26 cellular contexts compared by ENCODE assay signal in the genomic region with DNA sequence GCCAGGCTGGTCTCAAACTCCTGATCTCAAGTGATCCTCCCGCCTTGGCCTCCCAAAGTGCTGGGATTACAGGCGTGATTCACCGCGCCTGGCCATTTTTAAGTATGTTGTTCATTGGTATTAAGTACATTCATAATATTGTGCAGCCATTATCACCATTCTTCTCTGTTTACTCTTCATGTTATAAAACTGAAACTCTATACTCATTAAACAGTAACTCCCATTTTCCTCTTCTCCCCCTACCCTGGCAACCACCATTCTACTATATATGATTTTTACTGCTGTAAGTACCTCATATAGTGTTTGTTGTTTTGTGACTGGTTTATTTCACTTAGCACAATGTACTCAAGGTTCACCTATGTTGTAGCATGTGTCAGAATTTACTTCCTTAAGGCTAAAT.
"Had no signal": no experiment of that assay in that cellular context is flagged by ENCODE, and none has a peak within 500 bp of the region (broad histone marks: within the 10 kb centered on the region; RNA-seq: fewer than 3 reads in every experiment).

No MANE protein-coding gene starts in this region.

- H3K27me3 ChIP-seq: ascending aorta, cardiac muscle cell, gastrocnemius medialis, ovary, right lobe of liver, uterus had no signal

- DNase-seq: activated CD4-positive, alpha-beta T cell treated with anti-CD3 and anti-CD28 coated beads for 4 hours; activated CD4-positive, alpha-beta T cell treated with anti-CD3 and anti-CD28 coated beads, Interleukin-2, amount 50 U/mL, for 4 hours; activated effector memory CD4-positive, alpha-beta T cell treated with Interleukin-2 at 50 U/mL for 16 hours; activated naive CD4-positive, alpha-beta T cell treated with Interleukin-2 at 50 U/mL for 16 hours; activated naive CD8-positive, alpha-beta T cell treated with anti-CD3 and anti-CD28 coated beads, Interleukin-2, amount 10 ng/mL, durations not matched to agents 7 days and 5 days; cortex of kidney; effector memory CD8-positive, alpha-beta T cell; erythroblast; gastrocnemius medialis; hippocampal formation; left cardiac atrium; naive B cell; nephron progenitor cell; ovary; right lobe of liver; stimulated activated CD4-positive, alpha-beta T cell treated with anti-CD3 and anti-CD28 coated beads, Interleukin-12 subunit alpha, Interleukin-12 subunit beta, amount 100 ng/mL, for 4 hours; stimulated activated CD4-positive, alpha-beta T cell treated with anti-CD3 and anti-CD28 coated beads, Interleukin-4, amount 100 ng/mL, for 1 hour; substantia nigra; uterus had no signal

- H3K4me1 Mint-ChIP-seq: brain, mesothelial cell of epicardium, nephron progenitor cell had no signal

- H3K9me3 Mint-ChIP-seq: activated naive CD8-positive, alpha-beta T cell treated with anti-CD3 and anti-CD28 coated beads, Interleukin-2, amount 10 ng/mL, durations not matched to agents 7 days and 5 days; effector memory CD8-positive, alpha-beta T cell; naive B cell; stimulated activated naive CD8-positive, alpha-beta T cell treated with anti-CD3 and anti-CD28 coated beads, Interleukin-15, Interleukin-2, amounts not matched to agents 100 ng/mL and 50 ng/mL, for 24 hours; type B pancreatic cell had no signal

- ATAC-seq: effector memory CD8-positive, alpha-beta T cell; gastrocnemius medialis; left cardiac atrium; right lobe of liver had no signal

- H3K27ac Mint-ChIP-seq: activated naive CD8-positive, alpha-beta T cell treated with anti-CD3 and anti-CD28 coated beads, Interleukin-2, amount 10 ng/mL, durations not matched to agents 7 days and 5 days; brain; mesothelial cell of epicardium; nephron progenitor cell; progenitor cell of endocrine pancreas; stimulated activated naive CD8-positive, alpha-beta T cell treated with anti-CD3 and anti-CD28 coated beads, Interleukin-15, Interleukin-2, amounts not matched to agents 100 ng/mL and 50 ng/mL, for 24 hours; type B pancreatic cell had no signal

- H3K27me3 Mint-ChIP-seq: activated naive CD8-positive, alpha-beta T cell treated with anti-CD3 and anti-CD28 coated beads, Interleukin-2, amount 10 ng/mL, durations not matched to agents 7 days and 5 days; brain; effector memory CD8-positive, alpha-beta T cell; naive B cell; progenitor cell of endocrine pancreas; stimulated activated naive CD8-positive, alpha-beta T cell treated with anti-CD3 and anti-CD28 coated beads, Interleukin-15, Interleukin-2, amounts not matched to agents 100 ng/mL and 50 ng/mL, for 24 hours; type B pancreatic cell had no signal

- H3K4me3 ChIP-seq: ascending aorta, cardiac muscle cell, gastrocnemius medialis, ovary, right lobe of liver, uterus had no signal

- H3K27ac ChIP-seq: ascending aorta, cardiac muscle cell, gastrocnemius medialis, ovary, right lobe of liver, uterus had no signal

- H3K4me1 ChIP-seq: ascending aorta, gastrocnemius medialis, right lobe of liver, uterus had no signal

- H3K4me3 Mint-ChIP-seq: activated naive CD8-positive, alpha-beta T cell treated with anti-CD3 and anti-CD28 coated beads, Interleukin-2, amount 10 ng/mL, durations not matched to agents 7 days and 5 days; brain; effector memory CD8-positive, alpha-beta T cell; mesothelial cell of epicardium; naive B cell; nephron progenitor cell; stimulated activated naive CD8-positive, alpha-beta T cell treated with anti-CD3 and anti-CD28 coated beads, Interleukin-15, Interleukin-2, amounts not matched to agents 100 ng/mL and 50 ng/mL, for 24 hours; type B pancreatic cell had no signal

- H3K9me3 ChIP-seq: ascending aorta, gastrocnemius medialis, ovary, right lobe of liver, uterus had no signal

- H3K36me3 ChIP-seq: ovary, uterus had no signal
